8 cellular contexts compared by ENCODE assay signal in genomic region chr11:71608272-71608671, GRCh38. TPM values are rescaled to one million over a fixed set of nuclear protein-coding genes. Genes with fewer than 3 reads are reported as not detected.
"Had no signal": no experiment of that assay in that cellular context is flagged by ENCODE, and none has a peak within 500 bp of the region (broad histone marks: within the 10 kb centered on the region; RNA-seq: fewer than 3 reads in every experiment).

No MANE protein-coding gene starts in this region.

RNA-seq across cellular contexts. Expression of gene KRTAP5-11, which starts 25.6 kb away (rescaled TPM):
- total RNA-seq: HT-29, LHCN-M2, MCF 10A, PC-9, Peyer's patch, Right ventricle myocardium superior, RPMI7951, SJSA1 had no signal

RNA-seq across cellular contexts. Expression of gene KRTAP5-10, which starts 42.9 kb away (rescaled TPM):
- total RNA-seq: HT-29, LHCN-M2, MCF 10A, PC-9, Peyer's patch, Right ventricle myocardium superior, RPMI7951, SJSA1 had no signal
